Comparison of ENCODE assay signal across 23 cellular contexts in genomic region chr2:151657667-151658076, GRCh38.
DNase-seq lines count a peak whose midpoint lies in the region; ATAC-seq and TF ChIP-seq lines count a peak whose summit lies in the region.
"Had no signal": no experiment of that assay in that cellular context is flagged by ENCODE, and none has a peak within 500 bp of the region (broad histone marks: within the 10 kb centered on the region; RNA-seq: fewer than 3 reads in every experiment).

No MANE protein-coding gene starts in this region.

- H3K27me3 ChIP-seq in H7 (ENCODE audit: control insufficient read depth, insufficient read depth, low read length) = no peaks in the 10 kb centered on the region

- H3K4me1 Mint-ChIP-seq in stimulated activated naive CD8-positive, alpha-beta T cell treated with anti-CD3 and anti-CD28 coated beads, Interleukin-15, amount 100 ng/mL, for 72 hours = no peaks in the 10 kb centered on the region
- H3K4me1 Mint-ChIP-seq: CD8-positive, alpha-beta memory T cell had no signal

- TF ChIP-seq CTCF in astrocyte of the spinal cord (IDR thresholded peaks at IDR 0.05; ENCODE audit: low read depth, low read length) = no peak
- TF ChIP-seq CTCF in retinal pigment epithelial cell (conservative IDR thresholded peaks at IDR 0.05; ENCODE audit: low read depth, low read length) = no peak

- H3K4me3 ChIP-seq in astrocyte of the spinal cord (ENCODE audit: low read depth, low read length) (no peak overlapping the region), retinal pigment epithelial cell (ENCODE audit: low read length) (no peak overlapping the region), H7 (ENCODE audit: insufficient read depth, low read depth, low read length) (no peak overlapping the region)
- H3K4me3 ChIP-seq: PC-9 had no signal

- no peaks in the 10 kb centered on the region for H3K27me3 Mint-ChIP-seq in stimulated activated naive CD8-positive, alpha-beta T cell treated with anti-CD3 and anti-CD28 coated beads, Interleukin-15, amount 100 ng/mL, for 72 hours

- H3K27ac Mint-ChIP-seq in stimulated activated naive CD8-positive, alpha-beta T cell treated with anti-CD3 and anti-CD28 coated beads, Interleukin-15, amount 100 ng/mL, for 72 hours = no peak overlapping the region
- H3K27ac Mint-ChIP-seq: CD8-positive, alpha-beta memory T cell had no signal

- H3K36me3 ChIP-seq in H7 (replicated peaks; ENCODE audit: control insufficient read depth, insufficient read depth, low read length) = no peaks in the 10 kb centered on the region

- DNase-seq in LHCN-M2 (ENCODE audit: low read depth) (peak; percentile 5), astrocyte of the spinal cord (ENCODE audit: low read depth, low spot score) (peak; percentile 34), iris pigment epithelial cell (ENCODE audit: low read depth) (peak; percentile 29), retinal pigment epithelial cell (ENCODE audit: low read depth) (peak; percentile 34), cerebellum (ENCODE audit: low spot score) (no peak), NCI-H82 treated with DMSO at 0.1 percent for 48 hours (lab: John Stamatoyannopoulos, UW; ENCODE audit: unreplicated experiment) (no peak), H7 (no peak)
- DNase-seq in stimulated activated naive CD8-positive, alpha-beta T cell treated with anti-CD3 and anti-CD28 coated beads, Interleukin-15, amount 100 ng/mL, for 72 hours = no peak
- DNase-seq: AML-193; C1 segment of cervical spinal cord; Calu3; CD8-positive, alpha-beta memory T cell; DMS153; KG1; NCI-H1092 treated with DMSO at 0.1 percent for 48 hours; NCI-H146; NCI-H2029 treated with DMSO at 0.1 percent for 48 hours; NCI-H446; NCI-H526; PC-9; RPMI8226; SHP77 had no signal

- in situ Hi-C loops in astrocyte of the spinal cord (cut with HindIII; ENCODE audit: low sequenced_read_pairs) = no loop called here

- no peaks in the 10 kb centered on the region for H3K9me3 Mint-ChIP-seq in stimulated activated naive CD8-positive, alpha-beta T cell treated with anti-CD3 and anti-CD28 coated beads, Interleukin-15, amount 100 ng/mL, for 72 hours
- H3K9me3 Mint-ChIP-seq: CD8-positive, alpha-beta memory T cell had no signal

- no peak overlapping the region for H3K4me3 Mint-ChIP-seq in stimulated activated naive CD8-positive, alpha-beta T cell treated with anti-CD3 and anti-CD28 coated beads, Interleukin-15, amount 100 ng/mL, for 72 hours
- H3K4me3 Mint-ChIP-seq: CD8-positive, alpha-beta memory T cell had no signal

- ATAC-seq in stimulated activated naive CD8-positive, alpha-beta T cell treated with anti-CD3 and anti-CD28 coated beads, Interleukin-15, amount 100 ng/mL, for 72 hours = no peak
- ATAC-seq: HepG2 had no signal

Comparison
In these comparisons a context has a peak if more than half of its experiments do, and no peak if none do; other contexts are left out.
1. DNase-seq: peak in LHCN-M2 (single experiment), astrocyte of the spinal cord (single experiment), iris pigment epithelial cell (single experiment) and retinal pigment epithelial cell (single experiment); none in cerebellum (single experiment), NCI-H82 treated with DMSO at 0.1 percent for 48 hours (single experiment), stimulated activated naive CD8-positive, alpha-beta T cell treated with anti-CD3 and anti-CD28 coated beads, Interleukin-15, amount 100 ng/mL, for 72 hours (0 of 2) and H7 (single experiment).